Comparison of ENCODE assay signal across 1 cellular context in the genomic region with DNA sequence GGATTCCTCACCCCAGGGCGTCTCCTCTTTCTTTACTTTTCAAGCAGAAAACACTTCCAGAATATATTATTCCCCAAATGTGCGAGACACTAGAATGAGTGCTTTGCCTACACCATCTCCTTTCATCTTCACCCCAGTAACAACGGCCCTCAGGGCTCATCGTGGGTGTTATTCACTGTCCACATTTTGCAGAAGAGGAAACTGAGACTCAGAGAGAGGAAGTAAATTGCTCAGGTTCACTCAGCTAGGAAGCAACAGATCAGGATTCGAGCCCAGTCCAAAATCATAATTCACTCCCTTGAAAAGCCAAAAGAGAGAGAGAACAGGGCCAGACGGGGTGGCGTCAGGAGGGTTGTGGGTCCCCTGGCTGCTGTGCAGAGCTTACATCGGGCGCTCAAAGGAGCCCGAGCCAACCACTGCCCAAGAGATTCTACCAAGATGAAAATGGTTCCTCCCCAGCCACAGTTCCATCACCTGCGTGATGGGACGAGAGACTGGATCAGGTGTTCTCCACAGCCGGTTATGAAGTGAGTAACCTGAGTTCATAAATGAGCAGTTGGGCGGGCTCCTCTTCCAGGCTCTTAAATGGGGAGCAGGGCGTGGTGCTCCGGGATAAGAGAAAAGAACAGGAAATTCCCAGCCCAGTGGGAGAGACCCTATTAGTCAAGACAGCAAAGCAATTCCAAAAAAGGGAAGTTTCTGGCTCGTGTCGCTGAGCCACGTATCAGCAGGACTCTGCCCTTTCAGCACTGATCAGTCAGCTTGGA.
TF ChIP-seq lines count a peak whose summit lies in the region.

No MANE protein-coding gene starts in this region.

TF ChIP-seq in GM23338, 12 proteins besides CTCF, POLR2A, EP300 and RAD21:
- TF ChIP-seq, protein P1, sequence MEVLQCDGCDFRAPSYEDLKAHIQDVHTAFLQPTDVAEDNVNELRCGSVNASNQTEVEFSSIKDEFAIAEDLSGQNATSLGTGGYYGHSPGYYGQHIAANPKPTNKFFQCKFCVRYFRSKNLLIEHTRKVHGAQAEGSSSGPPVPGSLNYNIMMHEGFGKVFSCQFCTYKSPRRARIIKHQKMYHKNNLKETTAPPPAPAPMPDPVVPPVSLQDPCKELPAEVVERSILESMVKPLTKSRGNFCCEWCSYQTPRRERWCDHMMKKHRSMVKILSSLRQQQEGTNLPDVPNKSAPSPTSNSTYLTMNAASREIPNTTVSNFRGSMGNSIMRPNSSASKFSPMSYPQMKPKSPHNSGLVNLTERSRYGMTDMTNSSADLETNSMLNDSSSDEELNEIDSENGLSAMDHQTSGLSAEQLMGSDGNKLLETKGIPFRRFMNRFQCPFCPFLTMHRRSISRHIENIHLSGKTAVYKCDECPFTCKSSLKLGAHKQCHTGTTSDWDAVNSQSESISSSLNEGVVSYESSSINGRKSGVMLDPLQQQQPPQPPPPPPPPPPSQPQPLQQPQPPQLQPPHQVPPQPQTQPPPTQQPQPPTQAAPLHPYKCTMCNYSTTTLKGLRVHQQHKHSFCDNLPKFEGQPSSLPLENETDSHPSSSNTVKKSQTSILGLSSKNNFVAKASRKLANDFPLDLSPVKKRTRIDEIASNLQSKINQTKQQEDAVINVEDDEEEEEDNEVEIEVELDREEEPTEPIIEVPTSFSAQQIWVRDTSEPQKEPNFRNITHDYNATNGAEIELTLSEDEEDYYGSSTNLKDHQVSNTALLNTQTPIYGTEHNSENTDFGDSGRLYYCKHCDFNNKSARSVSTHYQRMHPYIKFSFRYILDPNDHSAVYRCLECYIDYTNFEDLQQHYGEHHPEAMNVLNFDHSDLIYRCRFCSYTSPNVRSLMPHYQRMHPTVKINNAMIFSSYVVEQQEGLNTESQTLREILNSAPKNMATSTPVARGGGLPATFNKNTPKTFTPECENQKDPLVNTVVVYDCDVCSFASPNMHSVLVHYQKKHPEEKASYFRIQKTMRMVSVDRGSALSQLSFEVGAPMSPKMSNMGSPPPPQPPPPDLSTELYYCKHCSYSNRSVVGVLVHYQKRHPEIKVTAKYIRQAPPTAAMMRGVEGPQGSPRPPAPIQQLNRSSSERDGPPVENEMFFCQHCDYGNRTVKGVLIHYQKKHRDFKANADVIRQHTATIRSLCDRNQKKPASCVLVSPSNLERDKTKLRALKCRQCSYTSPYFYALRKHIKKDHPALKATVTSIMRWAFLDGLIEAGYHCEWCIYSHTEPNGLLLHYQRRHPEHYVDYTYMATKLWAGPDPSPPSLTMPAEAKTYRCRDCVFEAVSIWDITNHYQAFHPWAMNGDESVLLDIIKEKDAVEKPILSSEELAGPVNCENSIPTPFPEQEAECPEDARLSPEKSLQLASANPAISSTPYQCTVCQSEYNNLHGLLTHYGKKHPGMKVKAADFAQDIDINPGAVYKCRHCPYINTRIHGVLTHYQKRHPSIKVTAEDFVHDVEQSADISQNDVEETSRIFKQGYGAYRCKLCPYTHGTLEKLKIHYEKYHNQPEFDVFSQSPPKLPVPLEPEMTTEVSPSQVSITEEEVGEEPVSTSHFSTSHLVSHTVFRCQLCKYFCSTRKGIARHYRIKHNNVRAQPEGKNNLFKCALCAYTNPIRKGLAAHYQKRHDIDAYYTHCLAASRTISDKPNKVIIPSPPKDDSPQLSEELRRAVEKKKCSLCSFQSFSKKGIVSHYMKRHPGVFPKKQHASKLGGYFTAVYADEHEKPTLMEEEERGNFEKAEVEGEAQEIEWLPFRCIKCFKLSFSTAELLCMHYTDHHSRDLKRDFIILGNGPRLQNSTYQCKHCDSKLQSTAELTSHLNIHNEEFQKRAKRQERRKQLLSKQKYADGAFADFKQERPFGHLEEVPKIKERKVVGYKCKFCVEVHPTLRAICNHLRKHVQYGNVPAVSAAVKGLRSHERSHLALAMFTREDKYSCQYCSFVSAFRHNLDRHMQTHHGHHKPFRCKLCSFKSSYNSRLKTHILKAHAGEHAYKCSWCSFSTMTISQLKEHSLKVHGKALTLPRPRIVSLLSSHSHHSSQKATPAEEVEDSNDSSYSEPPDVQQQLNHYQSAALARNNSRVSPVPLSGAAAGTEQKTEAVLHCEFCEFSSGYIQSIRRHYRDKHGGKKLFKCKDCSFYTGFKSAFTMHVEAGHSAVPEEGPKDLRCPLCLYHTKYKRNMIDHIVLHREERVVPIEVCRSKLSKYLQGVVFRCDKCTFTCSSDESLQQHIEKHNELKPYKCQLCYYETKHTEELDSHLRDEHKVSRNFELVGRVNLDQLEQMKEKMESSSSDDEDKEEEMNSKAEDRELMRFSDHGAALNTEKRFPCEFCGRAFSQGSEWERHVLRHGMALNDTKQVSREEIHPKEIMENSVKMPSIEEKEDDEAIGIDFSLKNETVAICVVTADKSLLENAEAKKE (CRISPR knock-in tag; IDR thresholded peaks at IDR 0.05), result no peak
- TF ChIP-seq ZNF331 (CRISPR knock-in tag; IDR thresholded peaks at IDR 0.05; ENCODE audit: low read depth), result no peak
- TF ChIP-seq CREB1 (CRISPR knock-in tag; IDR thresholded peaks at IDR 0.05; ENCODE audit: low read depth), result no peak
- TF ChIP-seq EZH2 (IDR thresholded peaks at IDR 0.05; ENCODE audit: low read depth, unreplicated experiment), result no peak
- no peak for TF ChIP-seq STAT1 (IDR thresholded peaks at IDR 0.05; ENCODE audit: unreplicated experiment)
- no peak for TF ChIP-seq NANOG (IDR thresholded peaks at IDR 0.05; ENCODE audit: borderline replicate concordance)
- TF ChIP-seq EZH2phosphoT487 (IDR thresholded peaks at IDR 0.05; ENCODE audit: unreplicated experiment), result no peak
- TF ChIP-seq POLR2AphosphoS5 (IDR thresholded peaks at IDR 0.05; ENCODE audit: low read depth), result no peak
- TF ChIP-seq, protein P2, sequence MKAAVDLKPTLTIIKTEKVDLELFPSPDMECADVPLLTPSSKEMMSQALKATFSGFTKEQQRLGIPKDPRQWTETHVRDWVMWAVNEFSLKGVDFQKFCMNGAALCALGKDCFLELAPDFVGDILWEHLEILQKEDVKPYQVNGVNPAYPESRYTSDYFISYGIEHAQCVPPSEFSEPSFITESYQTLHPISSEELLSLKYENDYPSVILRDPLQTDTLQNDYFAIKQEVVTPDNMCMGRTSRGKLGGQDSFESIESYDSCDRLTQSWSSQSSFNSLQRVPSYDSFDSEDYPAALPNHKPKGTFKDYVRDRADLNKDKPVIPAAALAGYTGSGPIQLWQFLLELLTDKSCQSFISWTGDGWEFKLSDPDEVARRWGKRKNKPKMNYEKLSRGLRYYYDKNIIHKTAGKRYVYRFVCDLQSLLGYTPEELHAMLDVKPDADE (IDR thresholded peaks at IDR 0.05), result no peak
- TF ChIP-seq, protein P3, sequence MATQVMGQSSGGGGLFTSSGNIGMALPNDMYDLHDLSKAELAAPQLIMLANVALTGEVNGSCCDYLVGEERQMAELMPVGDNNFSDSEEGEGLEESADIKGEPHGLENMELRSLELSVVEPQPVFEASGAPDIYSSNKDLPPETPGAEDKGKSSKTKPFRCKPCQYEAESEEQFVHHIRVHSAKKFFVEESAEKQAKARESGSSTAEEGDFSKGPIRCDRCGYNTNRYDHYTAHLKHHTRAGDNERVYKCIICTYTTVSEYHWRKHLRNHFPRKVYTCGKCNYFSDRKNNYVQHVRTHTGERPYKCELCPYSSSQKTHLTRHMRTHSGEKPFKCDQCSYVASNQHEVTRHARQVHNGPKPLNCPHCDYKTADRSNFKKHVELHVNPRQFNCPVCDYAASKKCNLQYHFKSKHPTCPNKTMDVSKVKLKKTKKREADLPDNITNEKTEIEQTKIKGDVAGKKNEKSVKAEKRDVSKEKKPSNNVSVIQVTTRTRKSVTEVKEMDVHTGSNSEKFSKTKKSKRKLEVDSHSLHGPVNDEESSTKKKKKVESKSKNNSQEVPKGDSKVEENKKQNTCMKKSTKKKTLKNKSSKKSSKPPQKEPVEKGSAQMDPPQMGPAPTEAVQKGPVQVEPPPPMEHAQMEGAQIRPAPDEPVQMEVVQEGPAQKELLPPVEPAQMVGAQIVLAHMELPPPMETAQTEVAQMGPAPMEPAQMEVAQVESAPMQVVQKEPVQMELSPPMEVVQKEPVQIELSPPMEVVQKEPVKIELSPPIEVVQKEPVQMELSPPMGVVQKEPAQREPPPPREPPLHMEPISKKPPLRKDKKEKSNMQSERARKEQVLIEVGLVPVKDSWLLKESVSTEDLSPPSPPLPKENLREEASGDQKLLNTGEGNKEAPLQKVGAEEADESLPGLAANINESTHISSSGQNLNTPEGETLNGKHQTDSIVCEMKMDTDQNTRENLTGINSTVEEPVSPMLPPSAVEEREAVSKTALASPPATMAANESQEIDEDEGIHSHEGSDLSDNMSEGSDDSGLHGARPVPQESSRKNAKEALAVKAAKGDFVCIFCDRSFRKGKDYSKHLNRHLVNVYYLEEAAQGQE (IDR thresholded peaks at IDR 0.05; ENCODE audit: unreplicated experiment), result no peak
- TF ChIP-seq JUNB (IDR thresholded peaks at IDR 0.05; ENCODE audit: unreplicated experiment), result no peak
- TF ChIP-seq ZNF114 (CRISPR knock-in tag; IDR thresholded peaks at IDR 0.05), result no peak
